11 cellular contexts compared by ENCODE assay signal in genomic region chr14:88535149-88535548, GRCh38. TPM values are rescaled to one million over a fixed set of nuclear protein-coding genes. Genes with fewer than 3 reads are reported as not detected.
DNase-seq lines count a peak whose midpoint lies in the region; ATAC-seq and TF ChIP-seq lines count a peak whose summit lies in the region.
"Had no signal": no experiment of that assay in that cellular context is flagged by ENCODE, and none has a peak within 500 bp of the region (broad histone marks: within the 10 kb centered on the region; RNA-seq: fewer than 3 reads in every experiment).

No MANE protein-coding gene starts in this region.

- TF ChIP-seq CTCF in endodermal cell (conservative IDR thresholded peaks at IDR 0.05) = peak; percentile 55
- TF ChIP-seq CTCF in breast epithelium (IDR thresholded peaks at IDR 0.05) = peak in 1 of 3 donors; percentile 37
- TF ChIP-seq CTCF in WERI-Rb-1 (IDR thresholded peaks at IDR 0.05; ENCODE audit: low read depth, low read length) = no peak; the same call in 1 of the 2 replicates

- H3K4me3 ChIP-seq in endodermal cell (ENCODE audit: low read length) = no peak overlapping the region
- H3K4me3 ChIP-seq in breast epithelium = no peak overlapping the region
- H3K4me3 ChIP-seq in WERI-Rb-1 (ENCODE audit: low read depth, low read length) = no peak overlapping the region

- H3K4me3 Mint-ChIP-seq in endodermal cell = no peak overlapping the region
- H3K4me3 Mint-ChIP-seq: CD4-positive, CD25-positive, alpha-beta regulatory T cell; T-helper 1 cell treated with Interleukin-12 subunit alpha and Interleukin-12 subunit beta and Interleukin-4 antibody, amounts not matched to agents 30 μg/mL and 1 μg/mL, for 36 hours had no signal

- H3K27ac ChIP-seq in endodermal cell (ENCODE audit: low read depth, low read length) (no peak overlapping the region), breast epithelium (peak overlapping the region in 1 of 2 donors; percentile 37), WERI-Rb-1 (no peak overlapping the region)

- WGBS in endodermal cell (ENCODE audit: insufficient coverage in 1 of 2, insufficient read length in 1 of 2), 2 experiments = 77 to 83% methylated on average over 3 to 4 of the region's 4 CpGs

- H3K4me1 Mint-ChIP-seq in endodermal cell = peaks cover 6% of the 10 kb centered on the region
- H3K4me1 Mint-ChIP-seq: CD4-positive, CD25-positive, alpha-beta regulatory T cell had no signal

- H3K27me3 Mint-ChIP-seq in endodermal cell (ENCODE audit: insufficient read depth) = no peaks in the 10 kb centered on the region

- H3K27me3 ChIP-seq in endodermal cell (ENCODE audit: control insufficient read depth, insufficient read depth, low read length, poor library complexity, severe bottlenecking) = no peaks in the 10 kb centered on the region
- no peaks in the 10 kb centered on the region for H3K27me3 ChIP-seq in breast epithelium
- no peaks in the 10 kb centered on the region for H3K27me3 ChIP-seq in WERI-Rb-1 (ENCODE audit: insufficient read depth, low read depth, severe bottlenecking)

- peaks cover 34% of the 10 kb centered on the region for H3K36me3 Mint-ChIP-seq in endodermal cell (ENCODE audit: low read depth)
- H3K36me3 Mint-ChIP-seq: CD4-positive, CD25-positive, alpha-beta regulatory T cell had no signal

- H3K9ac ChIP-seq in endodermal cell (ENCODE audit: extremely low read depth, low read length, poor library complexity, severe bottlenecking) = no peak overlapping the region

- H3K27ac Mint-ChIP-seq in endodermal cell = no peak overlapping the region
- H3K27ac Mint-ChIP-seq: CD4-positive, CD25-positive, alpha-beta regulatory T cell; T-helper 1 cell treated with Interleukin-12 subunit alpha and Interleukin-12 subunit beta and Interleukin-4 antibody, amounts not matched to agents 30 μg/mL and 1 μg/mL, for 36 hours had no signal

- no peak for TF ChIP-seq POLR2A in erythroblast (IDR thresholded peaks at IDR 0.05; ENCODE audit: low read length)
- no peak for TF ChIP-seq POLR2A in breast epithelium (IDR thresholded peaks at IDR 0.05)

- H3K9me3 ChIP-seq in endodermal cell (ENCODE audit: control insufficient read depth, low read length) = peaks cover 21% of the 10 kb centered on the region
- peaks cover 0 to 3% of the 10 kb centered on the region in 2 donors for H3K9me3 ChIP-seq in breast epithelium
- H3K9me3 ChIP-seq in WERI-Rb-1 (ENCODE audit: severe bottlenecking) = no peaks in the 10 kb centered on the region

- H3K36me3 ChIP-seq in endodermal cell (ENCODE audit: control insufficient read depth, insufficient read depth, low read length) = peaks cover 72% of the 10 kb centered on the region
- H3K36me3 ChIP-seq in breast epithelium = no peaks in the 10 kb centered on the region
- H3K36me3 ChIP-seq in WERI-Rb-1 = peaks cover 28% of the 10 kb centered on the region

- intact Hi-C loops in breast epithelium (cut with DNase I; ENCODE audit: low total_unique reads) = no loop called here

- no peaks in the 10 kb centered on the region for H3K4me1 ChIP-seq in endodermal cell (ENCODE audit: control insufficient read depth, insufficient read depth, low read length)
- H3K4me1 ChIP-seq in breast epithelium = no peaks in the 10 kb centered on the region

- peak; percentile 4 to 17 for DNase-seq in AML-193 (lab: John Stamatoyannopoulos, UW)
- DNase-seq in endodermal cell = peak; percentile 77
- DNase-seq in midbrain (lab: John Stamatoyannopoulos, UW) = peak; percentile 4
- DNase-seq in COLO829 (ENCODE audit: low spot score) = no peak
- DNase-seq in erythroblast (lab: John Stamatoyannopoulos, UW) = no peak
- no peak for DNase-seq in breast epithelium (ENCODE audit: low spot score in 2 of 2)
- no peak for DNase-seq in WERI-Rb-1
- DNase-seq: CD4-positive, CD25-positive, alpha-beta regulatory T cell; NCI-H2227 treated with DMSO at 0.1 percent for 48 hours had no signal

- ATAC-seq in HG02852 (IDR thresholded peaks at IDR 0.05; ENCODE audit: unreplicated experiment) = peak; percentile 52

- H3K9me3 Mint-ChIP-seq in endodermal cell = peaks cover 8% of the 10 kb centered on the region
- H3K9me3 Mint-ChIP-seq: T-helper 1 cell treated with Interleukin-12 subunit alpha and Interleukin-12 subunit beta and Interleukin-4 antibody, amounts not matched to agents 30 μg/mL and 1 μg/mL, for 36 hours had no signal

RNA-seq across cellular contexts. Expression of gene PTPN21, which starts 19.7 kb away (rescaled TPM):
- total RNA-seq in endodermal cell = 10 to 100 TPM; 23.8 to 45.5 TPM
- 15.0 TPM for polyA plus RNA-seq in endodermal cell (2013, experiment 1 of 2)
- 15.1 TPM for polyA plus RNA-seq in endodermal cell (2013, experiment 2 of 2)
- total RNA-seq in breast epithelium = 10 to 100 TPM; 14.4 to 18.1 (median 14.5) TPM
- total RNA-seq: CD4-positive, CD25-positive, alpha-beta regulatory T cell had no signal
- polyA plus RNA-seq: CD4-positive, CD25-positive, alpha-beta regulatory T cell had no signal

RNA-seq across cellular contexts. Expression of gene ZC3H14, which starts 27.7 kb away (rescaled TPM):
- total RNA-seq in endodermal cell = 100 to 1,000 TPM; 111 to 142 TPM
- 93.2 TPM for polyA plus RNA-seq in endodermal cell (2013, experiment 1 of 2)
- 84.6 TPM for polyA plus RNA-seq in endodermal cell (2013, experiment 2 of 2)
- 100 to 1,000 TPM in 1 of 3 donors, 10 to 100 TPM in 2; 75.7 to 102 (median 76.7) TPM for total RNA-seq in breast epithelium

Comparison
In these comparisons a context has a peak if more than half of its experiments do, and no peak if none do; other contexts are left out.
1. DNase-seq: peak in AML-193 (2 of 2), endodermal cell (single experiment) and midbrain (single experiment); none in COLO829 (single experiment), erythroblast (0 of 2), breast epithelium (0 of 2) and WERI-Rb-1 (single experiment).